Comparison of ENCODE assay signal across 26 cellular contexts in the genomic region with DNA sequence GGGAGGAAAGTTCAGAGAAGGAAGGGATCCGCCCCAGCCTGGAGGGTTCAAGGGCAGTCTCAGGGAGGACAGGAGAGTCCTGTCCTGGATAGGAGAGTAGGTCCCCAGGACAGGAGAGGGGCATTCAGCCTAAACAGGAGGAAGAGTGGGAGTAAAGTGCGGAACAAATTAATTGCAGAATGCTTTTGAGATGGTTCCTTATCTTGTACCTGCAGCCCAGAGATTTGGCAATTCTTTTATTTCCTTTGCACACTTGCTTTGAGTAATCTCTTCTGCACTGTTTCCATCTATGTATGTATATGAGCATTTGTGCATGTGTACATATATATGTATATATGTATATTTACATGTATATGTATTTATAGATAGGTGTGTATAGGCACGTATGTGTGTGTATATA. TPM values are rescaled to one million over a fixed set of nuclear protein-coding genes. Genes with fewer than 3 reads are reported as not detected.
"Had no signal": no experiment of that assay in that cellular context is flagged by ENCODE, and none has a peak within 500 bp of the region (broad histone marks: within the 10 kb centered on the region; RNA-seq: fewer than 3 reads in every experiment).

No MANE protein-coding gene starts in this region.

- H3K4me1 ChIP-seq: heart right ventricle, tibial artery had no signal

- H3K27me3 ChIP-seq: colonic mucosa, esophagus squamous epithelium, heart right ventricle, neutrophil, right lobe of liver, stomach, tibial artery had no signal

- H3K4me3 ChIP-seq: colonic mucosa, esophagus squamous epithelium, heart right ventricle, mucosa of descending colon, right lobe of liver, stomach, tibial artery had no signal

- H3K27ac Mint-ChIP-seq: dendritic cell treated with granulocyte-macrophage colony-stimulating factor and Interleukin-4, amounts not matched to agents 40 ng/mL and 50 ng/mL, for 4 days; mesothelial cell of epicardium; naive B cell; natural killer cell treated with Interleukin-12 subunit alpha and Interleukin-12 subunit beta and Interleukin-15 and Interleukin-18, amount 100 ng/mL, for 72 hours; progenitor cell of endocrine pancreas; stimulated activated naive B cell treated with anti-CD40 and anti-IgM and Interleukin-4, amounts not matched to agents 10 μg/mL and 1 μg/mL and 100 μg/mL, for 72 hours; type B pancreatic cell had no signal

- ATAC-seq: heart right ventricle; mucosa of descending colon; natural killer cell treated with Interleukin-12 subunit alpha and Interleukin-12 subunit beta and Interleukin-15 and Interleukin-18, amount 100 ng/mL, for 72 hours; stimulated activated naive B cell treated with anti-CD40 and anti-IgM and Interleukin-4, amounts not matched to agents 10 μg/mL and 1 μg/mL and 100 μg/mL, for 72 hours had no signal

- H3K27me3 Mint-ChIP-seq: dendritic cell treated with granulocyte-macrophage colony-stimulating factor and Interleukin-4, amounts not matched to agents 40 ng/mL and 50 ng/mL, for 4 days; naive B cell; natural killer cell treated with Interleukin-12 subunit alpha and Interleukin-12 subunit beta and Interleukin-15 and Interleukin-18, amount 100 ng/mL, for 72 hours; progenitor cell of endocrine pancreas; type B pancreatic cell had no signal

- DNase-seq: colonic mucosa; effector memory CD4-positive, alpha-beta T cell; esophagus squamous epithelium; foreskin melanocyte; glutamatergic neuron; heart right ventricle; mesenchymal stem cell; mucosa of descending colon; naive B cell; right lobe of liver; small intestine; stimulated activated CD4-positive, alpha-beta T cell treated with anti-CD3 and anti-CD28 coated beads, Interleukin-15, amount 100 ng/mL, for 24 hours; stimulated activated CD4-positive, alpha-beta T cell treated with anti-CD3 and anti-CD28 coated beads, Interleukin-2, amount 100 ng/mL, for 48 hours; stimulated activated naive B cell treated with anti-CD40 and anti-IgM and Interleukin-4, amounts not matched to agents 10 μg/mL and 1 μg/mL and 100 μg/mL, for 72 hours; stomach; tibial artery had no signal

- H3K9me3 ChIP-seq: colonic mucosa, esophagus squamous epithelium, heart right ventricle, mucosa of descending colon, neutrophil, right lobe of liver, stomach, tibial artery had no signal

- H3K9me3 Mint-ChIP-seq: dendritic cell treated with granulocyte-macrophage colony-stimulating factor and Interleukin-4, amounts not matched to agents 40 ng/mL and 50 ng/mL, for 4 days; mesothelial cell of epicardium; naive B cell; natural killer cell treated with Interleukin-12 subunit alpha and Interleukin-12 subunit beta and Interleukin-15 and Interleukin-18, amount 100 ng/mL, for 72 hours; neural crest cell; stimulated activated naive B cell treated with anti-CD40 and anti-IgM and Interleukin-4, amounts not matched to agents 10 μg/mL and 1 μg/mL and 100 μg/mL, for 72 hours; type B pancreatic cell had no signal

- H3K4me1 Mint-ChIP-seq: naive B cell, neural crest cell had no signal

- H3K4me3 Mint-ChIP-seq: dendritic cell treated with granulocyte-macrophage colony-stimulating factor and Interleukin-4, amounts not matched to agents 40 ng/mL and 50 ng/mL, for 4 days; mesothelial cell of epicardium; naive B cell; natural killer cell treated with Interleukin-12 subunit alpha and Interleukin-12 subunit beta and Interleukin-15 and Interleukin-18, amount 100 ng/mL, for 72 hours; neural crest cell; stimulated activated naive B cell treated with anti-CD40 and anti-IgM and Interleukin-4, amounts not matched to agents 10 μg/mL and 1 μg/mL and 100 μg/mL, for 72 hours; type B pancreatic cell had no signal

- H3K27ac ChIP-seq: colonic mucosa, esophagus squamous epithelium, heart right ventricle, neutrophil, parathyroid adenoma, stomach, tibial artery had no signal

RNA-seq across cellular contexts. Expression of gene PLEK2, which starts 22.7 kb away (rescaled TPM):
- total RNA-seq: chondrocyte; mesothelial cell of epicardium; natural killer cell treated with Interleukin-12 subunit alpha and Interleukin-12 subunit beta and Interleukin-15 and Interleukin-18, amount 100 ng/mL, for 72 hours; neural crest cell; temporal lobe had no signal
